8 cellular contexts compared by ENCODE assay signal in the genomic region with DNA sequence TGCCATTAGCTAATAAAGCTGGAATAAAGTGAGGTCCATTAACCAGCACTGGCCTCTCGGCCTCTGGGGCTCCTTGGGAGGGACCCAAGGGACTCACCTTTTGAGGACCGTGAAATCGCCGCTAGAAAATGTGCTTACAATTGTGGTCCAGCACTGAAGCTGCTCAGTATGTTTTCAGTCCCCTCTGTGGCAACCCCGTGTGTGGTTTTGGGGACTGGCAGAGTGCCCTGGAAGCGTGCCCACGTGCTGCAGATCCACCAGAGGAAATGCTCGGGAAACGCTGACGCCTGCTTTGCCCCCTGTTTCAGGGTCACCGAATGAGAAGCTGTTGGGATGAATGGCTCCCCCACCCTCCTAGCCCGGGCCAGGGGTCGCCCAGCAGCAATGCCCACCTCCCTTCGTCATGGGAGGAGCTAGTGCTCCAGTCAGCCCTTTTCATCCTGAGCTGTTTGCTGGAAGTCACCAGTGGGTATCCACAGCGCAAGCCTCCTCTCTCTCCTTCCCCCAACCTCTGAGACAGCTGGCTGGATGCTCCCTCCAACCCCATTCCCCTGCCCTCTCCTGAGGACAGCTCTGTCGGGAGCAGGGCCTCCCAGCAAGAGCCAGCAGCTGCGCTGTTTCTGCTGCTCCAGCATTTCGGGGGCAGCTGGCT.
DNase-seq lines count a peak whose midpoint lies in the region; TF ChIP-seq lines count a peak whose summit lies in the region.

No MANE protein-coding gene starts in this region.

- no peaks in the 10 kb centered on the region for H3K36me3 ChIP-seq in stomach smooth muscle (ENCODE audit: control insufficient read depth in 2 of 2, insufficient read depth in 2 of 2, low read length in 2 of 2)

- H3K4me3 ChIP-seq in stomach smooth muscle (ENCODE audit: low read length in 2 of 2) = peak overlapping the region; percentile 2 to 61

- in situ Hi-C loops in T47D (cut with HindIII; ENCODE audit: low pct_unique_long_range_greater_than_20kb, low sequenced_read_pairs) (no loop called here), GM13976 (cut with MboI; ENCODE audit: low sequenced_read_pairs, unreplicated experiment) (no loop called here)

- no peaks in the 10 kb centered on the region for H3K27me3 ChIP-seq in stomach smooth muscle (ENCODE audit: control insufficient read depth in 1 of 2, insufficient read depth in 2 of 2, low read length in 2 of 2)

- H3K9ac ChIP-seq in stomach smooth muscle (ENCODE audit: low read length in 2 of 2) = peak overlapping the region in 1 of 2 donors; percentile 51

- peaks cover 38% of the 10 kb centered on the region for H3K4me1 ChIP-seq in stomach smooth muscle (ENCODE audit: control insufficient read depth, insufficient read depth, low read length)

- peak overlapping the region; percentile 31 for H3K27ac ChIP-seq in stomach smooth muscle (ENCODE audit: low read length)

- no peaks in the 10 kb centered on the region for H3K9me3 ChIP-seq in stomach smooth muscle (ENCODE audit: control insufficient read depth in 2 of 2, low read length in 2 of 2)

- DNase-seq in DMS53 (lab: John Stamatoyannopoulos, UW) (peak; percentile 73), NCI-H1694 treated with DMSO at 0.1 percent for 48 hours (lab: John Stamatoyannopoulos, UW) (peak; percentile 94), T47D (ENCODE audit: low read depth in 1 of 2, low spot score in 1 of 2) (peak; percentile 65 to 81), left kidney (ENCODE audit: low read depth, low spot score) (peak; percentile 73), HPDE6-E6E7 (ENCODE audit: extremely low spot score) (no peak), middle frontal gyrus (ENCODE audit: extremely low spot score, low spot score) (no peak), GM13976 (ENCODE audit: low spot score) (no peak)

- no peak for TF ChIP-seq CTCF in GM13976 (IDR thresholded peaks at IDR 0.05; ENCODE audit: borderline replicate concordance, control extremely low read depth, extremely low read depth, insufficient read depth, missing control alignments)

Comparison
In these comparisons a context has a peak if more than half of its experiments do, and no peak if none do; other contexts are left out.
1. DNase-seq: peak in DMS53 (single experiment), NCI-H1694 treated with DMSO at 0.1 percent for 48 hours (single experiment), T47D (2 of 2) and left kidney (single experiment); none in HPDE6-E6E7 (single experiment), middle frontal gyrus (single experiment) and GM13976 (single experiment).